19 cellular contexts compared by ENCODE assay signal in the genomic region with DNA sequence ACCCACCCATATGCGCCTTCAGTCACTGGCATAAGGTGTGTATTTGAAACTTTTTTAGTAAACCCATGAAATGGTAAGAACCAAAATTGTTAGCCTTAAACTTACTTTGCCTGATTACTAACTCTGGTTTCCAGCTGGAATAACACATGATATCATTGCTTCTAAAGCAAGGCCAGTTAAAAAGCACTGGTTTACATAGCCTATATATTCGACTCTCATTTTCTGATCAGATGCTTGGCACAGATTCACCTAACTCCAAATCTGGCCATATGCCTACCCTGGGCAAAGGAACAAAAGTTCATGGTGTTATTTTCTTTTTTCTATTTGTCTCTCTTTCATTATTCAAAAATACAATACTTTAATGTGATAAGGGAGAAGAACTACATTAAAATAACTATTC.
"Had no signal": no experiment of that assay in that cellular context is flagged by ENCODE, and none has a peak within 500 bp of the region (broad histone marks: within the 10 kb centered on the region; RNA-seq: fewer than 3 reads in every experiment).

No MANE protein-coding gene starts in this region.

- H3K36me3 ChIP-seq: breast epithelium, left lung, ovary, right lobe of liver, spleen, stomach had no signal

- H3K4me1 Mint-ChIP-seq: activated CD4-positive, alpha-beta T cell treated with anti-CD3 and anti-CD28 coated beads for 36 hours; activated naive CD4-positive, alpha-beta T cell treated with anti-CD3 and anti-CD28 coated beads, Interleukin-2, amount 50 U/mL, for 24 hours; neural crest cell had no signal

- H3K9me3 ChIP-seq: breast epithelium, left lung, ovary, right lobe of liver, spleen, stomach had no signal

- H3K4me3 Mint-ChIP-seq: activated CD4-positive, alpha-beta memory T cell treated with anti-CD3 and anti-CD28 coated beads for 36 hours; activated CD4-positive, alpha-beta T cell treated with anti-CD3 and anti-CD28 coated beads for 36 hours; activated naive CD4-positive, alpha-beta T cell treated with anti-CD3 and anti-CD28 coated beads, Interleukin-2, amount 50 U/mL, for 24 hours; activated T-cell treated with anti-CD3 and anti-CD28 coated beads, Interleukin-2, amount 50 U/mL, for 24 hours; neural crest cell had no signal

- ATAC-seq: activated CD4-positive, alpha-beta T cell treated with anti-CD3 and anti-CD28 coated beads for 36 hours; left lung; right lobe of liver had no signal

- H3K27me3 ChIP-seq: breast epithelium, left lung, ovary, right lobe of liver, spleen, stomach had no signal

- H3K4me1 ChIP-seq: breast epithelium, left lung, spleen had no signal

- H3K27me3 Mint-ChIP-seq: activated CD4-positive, alpha-beta memory T cell treated with anti-CD3 and anti-CD28 coated beads for 36 hours; activated CD4-positive, alpha-beta T cell treated with anti-CD3 and anti-CD28 coated beads for 36 hours; activated naive CD4-positive, alpha-beta T cell treated with anti-CD3 and anti-CD28 coated beads, Interleukin-2, amount 50 U/mL, for 24 hours; activated T-cell treated with anti-CD3 and anti-CD28 coated beads, Interleukin-2, amount 50 U/mL, for 24 hours had no signal

- H3K27ac ChIP-seq: breast epithelium, left lung, ovary, right lobe of liver, spleen, stomach had no signal

- H3K27ac Mint-ChIP-seq: activated CD4-positive, alpha-beta memory T cell treated with anti-CD3 and anti-CD28 coated beads for 36 hours; activated CD4-positive, alpha-beta T cell treated with anti-CD3 and anti-CD28 coated beads for 36 hours; activated naive CD4-positive, alpha-beta T cell treated with anti-CD3 and anti-CD28 coated beads, Interleukin-2, amount 50 U/mL, for 24 hours; activated T-cell treated with anti-CD3 and anti-CD28 coated beads, Interleukin-2, amount 50 U/mL, for 24 hours had no signal

- H3K4me3 ChIP-seq: breast epithelium, left lung, ovary, right lobe of liver, spleen, stomach had no signal

- DNase-seq: activated CD4-positive, alpha-beta memory T cell treated with anti-CD3 and anti-CD28 coated beads for 36 hours; activated CD4-positive, alpha-beta T cell treated with anti-CD3 and anti-CD28 coated beads for 36 hours; activated effector memory CD4-positive, alpha-beta T cell treated with anti-CD3 and anti-CD28 coated beads, Interleukin-2, amount 50 U/mL, for 16 hours; activated T-cell treated with anti-CD3 and anti-CD28 coated beads, Interleukin-2, amount 50 U/mL, for 24 hours; amniotic stem cell; erythroblast; foreskin melanocyte; islet precursor cell; left lung; mammary epithelial cell; ovary; right lobe of liver; spleen; stimulated activated CD4-positive, alpha-beta T cell treated with anti-CD3 and anti-CD28 coated beads, Interleukin-1b, Interleukin-23, amount 100 ng/mL, for 48 hours; stomach; T-helper 2 cell had no signal

- H3K9me3 Mint-ChIP-seq: activated CD4-positive, alpha-beta memory T cell treated with anti-CD3 and anti-CD28 coated beads for 36 hours; activated naive CD4-positive, alpha-beta T cell treated with anti-CD3 and anti-CD28 coated beads, Interleukin-2, amount 50 U/mL, for 24 hours; neural crest cell had no signal
